11 cellular contexts compared by ENCODE assay signal in the genomic region with DNA sequence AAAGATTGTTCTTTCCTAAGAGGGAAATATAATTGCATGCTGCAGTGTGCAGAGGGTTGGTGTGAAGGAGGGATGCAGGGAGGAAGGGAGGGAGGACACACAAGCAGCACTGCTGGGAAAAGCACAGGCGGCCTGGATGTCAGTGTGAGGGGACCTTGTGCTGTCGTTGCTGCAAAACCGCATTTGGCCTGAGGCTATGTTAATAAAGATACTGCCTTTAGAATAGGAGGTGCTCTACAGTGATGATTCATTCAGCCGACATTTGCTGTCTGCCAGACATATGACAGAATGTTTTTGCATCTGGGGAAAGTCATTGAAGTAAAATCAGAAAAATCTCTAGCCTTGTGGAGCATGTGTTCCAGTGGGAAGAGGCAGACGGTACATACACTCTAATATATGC. TPM values are rescaled to one million over a fixed set of nuclear protein-coding genes. Genes with fewer than 3 reads are reported as not detected.
DNase-seq lines count a peak whose midpoint lies in the region; ATAC-seq and TF ChIP-seq lines count a peak whose summit lies in the region.
"Had no signal": no experiment of that assay in that cellular context is flagged by ENCODE, and none has a peak within 500 bp of the region (broad histone marks: within the 10 kb centered on the region; RNA-seq: fewer than 3 reads in every experiment).

No MANE protein-coding gene starts in this region.

- no peak for ATAC-seq in naive thymus-derived CD4-positive, alpha-beta T cell
- no peak for ATAC-seq in HG03342 (IDR thresholded peaks at IDR 0.05; ENCODE audit: unreplicated experiment)
- ATAC-seq: natural killer cell had no signal

- no peak overlapping the region for H3K27ac Mint-ChIP-seq in naive thymus-derived CD4-positive, alpha-beta T cell
- H3K27ac Mint-ChIP-seq: natural killer cell had no signal

- no peak overlapping the region for H3K9ac ChIP-seq in mammary epithelial cell (ENCODE audit: insufficient read depth, low read length)
- H3K9ac ChIP-seq: BLaER1 had no signal

- peaks cover 0 to 11% (median 8%) of the 10 kb centered on the region in 5 donors for H3K36me3 Mint-ChIP-seq in naive thymus-derived CD4-positive, alpha-beta T cell
- H3K36me3 Mint-ChIP-seq: natural killer cell had no signal

- WGBS in mammary epithelial cell (ENCODE audit: low coverage, missing lambda C conversion rate) = 28% methylated on average over 5 of the region's 5 CpGs

- H3K4me2 ChIP-seq in mammary epithelial cell (ENCODE audit: insufficient read depth, low read depth, low read length) = no peak overlapping the region
- H3K4me2 ChIP-seq: BLaER1 had no signal

- in situ Hi-C loops in mammary epithelial cell (cut with MboI; ENCODE audit: low sequenced_read_pairs in 2 of 2) = no loop called here

- no peaks in the 10 kb centered on the region for H3K27me3 ChIP-seq in mammary epithelial cell (ENCODE audit: insufficient read depth, low read length)
- H3K27me3 ChIP-seq in naive thymus-derived CD4-positive, alpha-beta T cell (ENCODE audit: control insufficient read depth in 2 of 2, insufficient read depth in 2 of 2, low read length in 2 of 2) = no peaks in the 10 kb centered on the region
- H3K27me3 ChIP-seq: BLaER1 had no signal

- peak; percentile 90 for DNase-seq in Daoy (ENCODE audit: low read depth)
- DNase-seq in NCI-H226 = peak; percentile 79
- peak; percentile 61 for DNase-seq in mammary epithelial cell
- peak; percentile 61 for DNase-seq in kidney tubule cell (ENCODE audit: low spot score)
- DNase-seq in naive thymus-derived CD4-positive, alpha-beta T cell = no peak
- no peak for DNase-seq in DMS53 treated with DMSO at 0.1 percent for 48 hours (lab: John Stamatoyannopoulos, UW; ENCODE audit: unreplicated experiment)
- DNase-seq in stimulated activated CD4-positive, alpha-beta T cell treated with anti-CD3 and anti-CD28 coated beads, Interleukin-1b, Interleukin-23, amount 100 ng/mL, for 48 hours = no peak
- DNase-seq: natural killer cell, NCI-H1930 had no signal

- BruUV-seq in mammary epithelial cell (replicated peaks; lab: Mats Ljungman, UMichigan) = no TSS peak

- no peak overlapping the region for H3K27ac ChIP-seq in mammary epithelial cell (ENCODE audit: insufficient read depth, low read depth, low read length)
- H3K27ac ChIP-seq in naive thymus-derived CD4-positive, alpha-beta T cell (ENCODE audit: low read depth, low read length) = no peak overlapping the region
- H3K27ac ChIP-seq: BLaER1 had no signal

- H3K4me3 ChIP-seq in mammary epithelial cell (replicated peaks in 1 of 3; ENCODE audit: insufficient read depth in 1 of 3, low read depth in 2 of 3, low read length in 3 of 3) = no peak overlapping the region
- H3K4me3 ChIP-seq in naive thymus-derived CD4-positive, alpha-beta T cell (ENCODE audit: low read length) = no peak overlapping the region
- H3K4me3 ChIP-seq: BLaER1 had no signal

- no peaks in the 10 kb centered on the region for H3K79me2 ChIP-seq in mammary epithelial cell (ENCODE audit: insufficient read depth, low read length)

- no peak overlapping the region for H2AFZ ChIP-seq in mammary epithelial cell (ENCODE audit: low read depth, low read length)

- CTCF ChIA-PET in mammary epithelial cell (lab: Charles Lee; ENCODE audit: low non-redundant PET) = no interaction called here
- CTCF ChIA-PET in naive thymus-derived CD4-positive, alpha-beta T cell (lab: Charles Lee) = no interaction called here

- no peaks in the 10 kb centered on the region for H3K9me3 Mint-ChIP-seq in naive thymus-derived CD4-positive, alpha-beta T cell
- H3K9me3 Mint-ChIP-seq: natural killer cell had no signal

- H3K9me3 ChIP-seq in mammary epithelial cell (replicated peaks; ENCODE audit: insufficient read depth, low read length) = no peaks in the 10 kb centered on the region
- no peaks in the 10 kb centered on the region for H3K9me3 ChIP-seq in naive thymus-derived CD4-positive, alpha-beta T cell (ENCODE audit: control insufficient read depth in 2 of 3, low read length in 3 of 3)

- peaks cover 4 to 8% (median 7%) of the 10 kb centered on the region in 7 donors for H3K4me1 Mint-ChIP-seq in naive thymus-derived CD4-positive, alpha-beta T cell

- no peaks in the 10 kb centered on the region for H4K20me1 ChIP-seq in mammary epithelial cell (ENCODE audit: insufficient read depth, low read length)

- H3K4me3 Mint-ChIP-seq in naive thymus-derived CD4-positive, alpha-beta T cell = peak overlapping the region in 1 of 10 donors; percentile 39
- H3K4me3 Mint-ChIP-seq: natural killer cell had no signal

- H3K27me3 Mint-ChIP-seq in naive thymus-derived CD4-positive, alpha-beta T cell = peaks cover 0 to 9% (median 0%) of the 10 kb centered on the region in 5 donors

- intact Hi-C loops in mammary epithelial cell (cut with micrococcal nuclease) = no loop called here
- intact Hi-C loops in naive thymus-derived CD4-positive, alpha-beta T cell (cut with micrococcal nuclease) = no loop called here

- no peak for TF ChIP-seq CTCF in mammary epithelial cell (conservative IDR thresholded peaks at IDR 0.05 in 1 of 2, IDR thresholded peaks at IDR 0.05 in 1 of 2; ENCODE audit: extremely low read depth in 1 of 2, insufficient read depth in 1 of 2, low read depth in 1 of 2, low read length in 2 of 2)

- POLR2A ChIA-PET in naive thymus-derived CD4-positive, alpha-beta T cell (lab: Charles Lee) = no interaction called here

- H3K4me1 ChIP-seq in mammary epithelial cell (ENCODE audit: insufficient read depth, low read length) = peaks cover 16% of the 10 kb centered on the region
- H3K4me1 ChIP-seq in naive thymus-derived CD4-positive, alpha-beta T cell (ENCODE audit: control insufficient read depth in 2 of 2, insufficient read depth in 2 of 2, low read length in 2 of 2) = peaks cover 5 to 6% of the 10 kb centered on the region in 2 donors

- dilution Hi-C loops in mammary epithelial cell (cut with HindIII; ENCODE audit: low sequenced_read_pairs) = no loop called here

- no peaks in the 10 kb centered on the region for H3K36me3 ChIP-seq in mammary epithelial cell (ENCODE audit: insufficient read depth, low read length)
- H3K36me3 ChIP-seq in naive thymus-derived CD4-positive, alpha-beta T cell (ENCODE audit: control insufficient read depth in 2 of 3, insufficient read depth in 3 of 3, low read length in 3 of 3) = no peaks in the 10 kb centered on the region

RNA-seq across cellular contexts. Expression of a gene that starts 50.5 kb away (rescaled TPM):
- total RNA-seq in Daoy (2014; rRNA removed; shearing (Covaris generic)) = 36.6 and 66.5 TPM in 2 replicates
- total RNA-seq in mammary epithelial cell = 10 to 100 TPM; 37.8 to 57.3 TPM
- polyA plus RNA-seq in mammary epithelial cell = 37.2 TPM
- 77.1 TPM for polyA minus RNA-seq in mammary epithelial cell
- total RNA-seq in naive thymus-derived CD4-positive, alpha-beta T cell = 10 to 100 TPM; 40.1 to 73.1 (median 49.1) TPM
- polyA plus RNA-seq in naive thymus-derived CD4-positive, alpha-beta T cell = 10 to 100 TPM; 23.0 to 45.8 TPM

Comparison
In these comparisons a context has a peak if more than half of its experiments do, and no peak if none do; other contexts are left out.
1. DNase-seq: peak in Daoy (single experiment), NCI-H226 (single experiment), mammary epithelial cell (single experiment) and kidney tubule cell (single experiment); none in naive thymus-derived CD4-positive, alpha-beta T cell (0 of 9), DMS53 treated with DMSO at 0.1 percent for 48 hours (single experiment) and stimulated activated CD4-positive, alpha-beta T cell treated with anti-CD3 and anti-CD28 coated beads, Interleukin-1b, Interleukin-23, amount 100 ng/mL, for 48 hours (single experiment).